7 cellular contexts compared by ENCODE assay signal in the genomic region with DNA sequence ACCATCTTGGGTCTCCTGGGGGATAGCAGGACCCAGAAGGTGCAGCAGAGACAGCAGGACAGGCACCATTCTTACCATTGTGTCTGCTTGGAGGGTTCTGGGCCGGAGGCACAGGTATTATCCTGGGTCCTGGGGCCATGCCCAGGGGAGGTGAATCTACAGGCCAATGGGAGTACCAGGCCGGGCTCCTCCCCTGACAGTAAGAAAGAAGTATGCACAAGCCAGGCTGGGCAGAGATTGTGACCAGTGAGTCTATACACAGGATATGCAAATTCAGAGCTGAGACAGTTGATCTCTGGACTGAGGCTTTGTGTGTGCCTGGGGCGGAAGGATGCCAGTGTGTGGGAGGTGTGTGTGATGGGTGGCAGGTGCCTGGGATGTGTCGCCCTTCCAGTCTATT. TPM values are rescaled to one million over a fixed set of nuclear protein-coding genes. Genes with fewer than 3 reads are reported as not detected.
DNase-seq lines count a peak whose midpoint lies in the region; ATAC-seq, FAIRE-seq and TF ChIP-seq lines count a peak whose summit lies in the region.
"Not testable (repeated sequence)": the region's sequence is repeated elsewhere in the genome, so short reads cannot be mapped to it uniquely, and the experiment has no call there.

No MANE protein-coding gene starts in this region.

- not testable (repeated sequence) for H3K9me3 Mint-ChIP-seq in memory B cell

- not testable (repeated sequence) for H3K36me3 ChIP-seq in GM12878 (ENCODE audit: control insufficient read depth in 2 of 2, insufficient read depth in 2 of 2, low read length in 1 of 2)

- SMC1A ChIA-PET in GM12878 (lab: Charles Lee; ENCODE audit: uncharacterized antibody, unreplicated experiment): interaction anchor here (0.6 to 3.8 kb wide), 5 partner anchors 41 to 521 kb away, joined by 3 to 31 read pairs (median 5); no protein-coding TSS in a partner anchor

- not testable (repeated sequence) for H3K27ac ChIP-seq in GM12878 (ENCODE audit: control insufficient read depth, insufficient read depth)

- H3K9me3 ChIP-seq in GM12878 (replicated peaks; ENCODE audit: control insufficient read depth, insufficient read depth, low read length): not testable (repeated sequence)

- not testable (repeated sequence) for H3K27me3 ChIP-seq in GM12878 (replicated peaks in 1 of 2; ENCODE audit: control insufficient read depth in 2 of 2, insufficient read depth in 2 of 2, low read length in 1 of 2)

- H3K4me3 Mint-ChIP-seq in memory B cell: peak overlapping the region; percentile 37

- ATAC-seq in GM18858 (IDR thresholded peaks at IDR 0.05; ENCODE audit: unreplicated experiment): peak; percentile 78
- peak; percentile 87 for ATAC-seq in GM21447 (IDR thresholded peaks at IDR 0.05; ENCODE audit: unreplicated experiment)
- ATAC-seq in HG03025 (IDR thresholded peaks at IDR 0.05; ENCODE audit: low FRiP score, unreplicated experiment): peak; percentile 51
- ATAC-seq in GM12878: peak; percentile 96
- ATAC-seq in memory B cell (ENCODE audit: low read depth): peak; percentile 86

- H3K4me1 Mint-ChIP-seq in memory B cell: peaks cover 13% of the 10 kb centered on the region

- not testable (repeated sequence) for H3K9ac ChIP-seq in GM12878 (ENCODE audit: control insufficient read depth, insufficient read depth, low read length)

- WGBS in GM12878 (ENCODE audit: insufficient coverage, insufficient replicate concordance, low lambda C conversion rate, missing lambda C conversion rate): 18% methylated on average over 4 of the region's 4 CpGs

- POLR2A ChIA-PET in GM12878 (lab: Charles Lee): not testable (repeated sequence)

- H3K4me1 ChIP-seq in GM12878 (ENCODE audit: control insufficient read depth, insufficient read depth, low read length): not testable (repeated sequence)

- not testable (repeated sequence) for H4K20me1 ChIP-seq in GM12878 (ENCODE audit: control insufficient read depth, insufficient read depth)

- FAIRE-seq in HTR-8/SVneo (lab: Jason Lieb, UNC): peak; percentile 59
- peak; percentile 86 for FAIRE-seq in GM12878 (lab: Jason Lieb, UNC)

- not testable (repeated sequence) for H3K4me3 ChIP-seq in GM12878

- not testable (repeated sequence) for BruUV-seq in GM12878 (replicated peaks; lab: Mats Ljungman, UMichigan)

- H3K27me3 Mint-ChIP-seq in memory B cell: peaks cover 10% of the 10 kb centered on the region

- not testable (repeated sequence) for TF ChIP-seq RAD21 in GM12878 (IDR thresholded peaks at IDR 0.05; ENCODE audit: insufficient read depth, low read depth, low read length)

- not testable (repeated sequence) for DNase-seq in HTR-8/SVneo (ENCODE audit: insufficient read length, low spot score); memory B cell (ENCODE audit: low spot score in 2 of 2)
- peak; percentile 30 for DNase-seq in GM12878 (ENCODE audit: low read depth, low spot score)

- TF ChIP-seq CTCF in GM12878 (IDR thresholded peaks at IDR 0.05 in 2 of 3, conservative IDR thresholded peaks at IDR 0.05 in 1 of 3; ENCODE audit: control insufficient read depth in 2 of 3, extremely low read depth in 1 of 3, insufficient read depth in 1 of 3, low read depth in 3 of 3, low read length in 3 of 3): not testable (repeated sequence)

- not testable (repeated sequence) for H3K36me3 Mint-ChIP-seq in memory B cell

- TF ChIP-seq EP300 in GM12878 (IDR thresholded peaks at IDR 0.05; ENCODE audit: borderline replicate concordance in 1 of 2, control insufficient read depth in 1 of 2, low read depth in 2 of 2, low read length in 2 of 2): not testable (repeated sequence)

- H3K79me2 ChIP-seq in GM12878 (ENCODE audit: control insufficient read depth, insufficient read depth, low read length): not testable (repeated sequence)

- not testable (repeated sequence) for H3K27ac Mint-ChIP-seq in memory B cell

- intact Hi-C loops in GM12878 (cut with micrococcal nuclease; ENCODE audit: unreplicated experiment): not testable (repeated sequence)

- in situ Hi-C loops in GM12878 (cut with MboI): loop anchor here (5.0 kb wide), 1 partner anchor 1307 kb away; no protein-coding TSS in a partner anchor

- H3K4me2 ChIP-seq in GM12878 (ENCODE audit: control insufficient read depth, insufficient read depth): not testable (repeated sequence)

- CTCF ChIA-PET in GM12878 (lab: Yijun Ruan, JAX): interaction anchor here (0.7 to 6.1 kb wide), 17 partner anchors 10 to 1314 kb away, joined by 3 to 97 read pairs (median 4); a partner anchor contains a TSS

- not testable (repeated sequence) for H2AFZ ChIP-seq in GM12878 (ENCODE audit: control insufficient read depth, low read depth, low read length)

- TF ChIP-seq POLR2A in Raji (IDR thresholded peaks at IDR 0.05; ENCODE audit: insufficient read depth, low read depth, low read length): peak; percentile 49; the same call in 1 of the 2 replicates
- not testable (repeated sequence) for TF ChIP-seq POLR2A in GM12878 (IDR thresholded peaks at IDR 0.05; ENCODE audit: low read depth, low read length)

- RAD21 ChIA-PET in GM12878 (lab: Charles Lee; ENCODE audit: unreplicated experiment): interaction anchor here (0.5 to 2.4 kb wide), 6 partner anchors 32 to 148 kb away, joined by 3 to 16 read pairs (median 4); a partner anchor contains a TSS

TF ChIP-seq in GM12878, 131 proteins besides CTCF, POLR2A, EP300 and RAD21:
- 0 out of 2 replicates have a peak, but pooled peaks have one; percentile 10 for TF ChIP-seq IKZF1 (conservative IDR thresholded peaks at IDR 0.05)
- TF ChIP-seq BHLHE40 (IDR thresholded peaks at IDR 0.05; ENCODE audit: borderline replicate concordance in 1 of 2, low read depth in 2 of 2, low read length in 1 of 2): peak in 1 of 2 experiments; percentile 48; a peak in 1 of 4 replicates
TF ChIP-seq in GM12878: peak in this region for 2; not testable (repeated sequence) for 129.

RNA-seq across cellular contexts. Expression of a gene that starts 31.9 kb away (rescaled TPM):
- total RNA-seq in GM12878 (2013; cell fraction: nucleolus; rRNA removed): 4.5 and 5.2 TPM in 2 replicates
- 9.5 and 10.1 TPM in 2 replicates for total RNA-seq in GM12878 (2014; rRNA removed)
- total RNA-seq in GM12878 (2014; rRNA removed; fragmentation: Illumina TruSeq; extraction: Trizol): 12.1 and 13.4 TPM in 2 replicates
- 9.5 and 10.3 TPM in 2 replicates for total RNA-seq in GM12878 (2021)
- polyA plus RNA-seq in GM12878 (2011; ENCODE audit: low read depth): 10.2 TPM
- polyA plus RNA-seq in GM12878 (2011; rRNA removed): 17.4 and 19.4 TPM in 2 replicates
- polyA plus RNA-seq in GM12878 (2011; cell fraction: cytosol; rRNA removed): 14.9 and 17.6 TPM in 2 replicates
- polyA plus RNA-seq in GM12878 (2011; cell fraction: nucleus; rRNA removed): 6.0 and 6.8 TPM in 2 replicates
- polyA plus RNA-seq in GM12878 (2012): 11.7 and 12.5 TPM in 2 replicates
- polyA plus RNA-seq in GM12878 (2014; fragmentation: Illumina TruSeq; extraction: Trizol): 14.9 and 18.7 TPM in 2 replicates
- 10 to 100 TPM; 22.2 TPM for polyA plus RNA-seq in GM12878 (2014; fragmentation: Nextera tagmentation; extraction: Ambion mirVana)
- polyA plus RNA-seq in GM12878 (2014; rRNA removed): 11.8 and 14.5 TPM in 2 replicates
- polyA plus RNA-seq in GM12878 (2016; fragmentation: Nextera tagmentation; extraction: Ambion mirVana): 10 to 100 TPM; 22.5 to 25.7 TPM
- polyA minus RNA-seq in GM12878 (2011; rRNA and poly(A)+ RNA removed): 13.8 and 15.8 TPM in 2 replicates
- polyA minus RNA-seq in GM12878 (2011; cell fraction: cytosol; rRNA and poly(A)+ RNA removed): 2.7 and 6.4 TPM in 2 replicates
- 1.5 and 3.7 TPM in 2 replicates for polyA minus RNA-seq in GM12878 (2011; cell fraction: nucleus; rRNA and poly(A)+ RNA removed)

RNA-seq across cellular contexts. Expression of a gene that starts 44.8 kb away (rescaled TPM):
- total RNA-seq in GM12878 (2013; cell fraction: nucleolus; rRNA removed): 56.3 and 63.6 TPM in 2 replicates
- 109 and 116 TPM in 2 replicates for total RNA-seq in GM12878 (2014; rRNA removed)
- total RNA-seq in GM12878 (2014; rRNA removed; fragmentation: Illumina TruSeq; extraction: Trizol): 97.9 and 103 TPM in 2 replicates
- 104 and 110 TPM in 2 replicates for total RNA-seq in GM12878 (2021)
- polyA plus RNA-seq in GM12878 (2011; ENCODE audit: low read depth): 63.8 TPM
- polyA plus RNA-seq in GM12878 (2011; rRNA removed): 66.1 and 95.5 TPM in 2 replicates
- polyA plus RNA-seq in GM12878 (2011; cell fraction: cytosol; rRNA removed): 159 and 194 TPM in 2 replicates
- 109 and 149 TPM in 2 replicates for polyA plus RNA-seq in GM12878 (2011; cell fraction: nucleus; rRNA removed)
- 81.7 and 82.3 TPM in 2 replicates for polyA plus RNA-seq in GM12878 (2012)
- polyA plus RNA-seq in GM12878 (2014; fragmentation: Illumina TruSeq; extraction: Trizol): 52.1 and 105 TPM in 2 replicates
- 10 to 100 TPM; 83.4 to 88.5 TPM for polyA plus RNA-seq in GM12878 (2014; fragmentation: Nextera tagmentation; extraction: Ambion mirVana)
- polyA plus RNA-seq in GM12878 (2014; rRNA removed): 127 and 141 TPM in 2 replicates
- polyA plus RNA-seq in GM12878 (2016; fragmentation: Nextera tagmentation; extraction: Ambion mirVana): 100 to 1,000 TPM; 147 to 149 TPM
- 40.2 and 60.9 TPM in 2 replicates for polyA minus RNA-seq in GM12878 (2011; rRNA and poly(A)+ RNA removed)
- 12.0 and 13.8 TPM in 2 replicates for polyA minus RNA-seq in GM12878 (2011; cell fraction: cytosol; rRNA and poly(A)+ RNA removed)
- polyA minus RNA-seq in GM12878 (2011; cell fraction: nucleus; rRNA and poly(A)+ RNA removed): 17.7 and 23.1 TPM in 2 replicates

RNA-seq across cellular contexts. Expression of a gene that starts 52.1 kb away (rescaled TPM):
- 24.4 and 25.6 TPM in 2 replicates for total RNA-seq in GM12878 (2013; cell fraction: nucleolus; rRNA removed)
- total RNA-seq in GM12878 (2014; rRNA removed): 6.5 and 7.6 TPM in 2 replicates
- total RNA-seq in GM12878 (2014; rRNA removed; fragmentation: Illumina TruSeq; extraction: Trizol): 3.8 and 4.7 TPM in 2 replicates
- total RNA-seq in GM12878 (2021): 8.3 and 8.7 TPM in 2 replicates
- 2.1 TPM for polyA plus RNA-seq in GM12878 (2011; ENCODE audit: low read depth)
- polyA plus RNA-seq in GM12878 (2011; rRNA removed): 7.5 and 10.0 TPM in 2 replicates
- polyA plus RNA-seq in GM12878 (2011; cell fraction: cytosol; rRNA removed): 10.4 and 13.8 TPM in 2 replicates
- polyA plus RNA-seq in GM12878 (2011; cell fraction: nucleus; rRNA removed): 72.8 and 78.5 TPM in 2 replicates
- polyA plus RNA-seq in GM12878 (2012): 5.6 and 8.8 TPM in 2 replicates
- polyA plus RNA-seq in GM12878 (2014; fragmentation: Illumina TruSeq; extraction: Trizol): 3.9 and 7.0 TPM in 2 replicates
- 1 to 10 TPM in 1 of 2 experiments, under 1 TPM in 1; 0.47 to 1.1 TPM for polyA plus RNA-seq in GM12878 (2014; fragmentation: Nextera tagmentation; extraction: Ambion mirVana)
- 15.0 and 15.9 TPM in 2 replicates for polyA plus RNA-seq in GM12878 (2014; rRNA removed)
- polyA plus RNA-seq in GM12878 (2016; fragmentation: Nextera tagmentation; extraction: Ambion mirVana): 1 to 10 TPM; 4.4 to 6.2 TPM
- polyA minus RNA-seq in GM12878 (2011; rRNA and poly(A)+ RNA removed): 4.4 and 8.8 TPM in 2 replicates
- 1.4 and 2.9 TPM in 2 replicates for polyA minus RNA-seq in GM12878 (2011; cell fraction: cytosol; rRNA and poly(A)+ RNA removed)
- polyA minus RNA-seq in GM12878 (2011; cell fraction: nucleus; rRNA and poly(A)+ RNA removed): 11.8 and 14.1 TPM in 2 replicates
